ENCODE assay signal across 24 cellular contexts in the genomic region with DNA sequence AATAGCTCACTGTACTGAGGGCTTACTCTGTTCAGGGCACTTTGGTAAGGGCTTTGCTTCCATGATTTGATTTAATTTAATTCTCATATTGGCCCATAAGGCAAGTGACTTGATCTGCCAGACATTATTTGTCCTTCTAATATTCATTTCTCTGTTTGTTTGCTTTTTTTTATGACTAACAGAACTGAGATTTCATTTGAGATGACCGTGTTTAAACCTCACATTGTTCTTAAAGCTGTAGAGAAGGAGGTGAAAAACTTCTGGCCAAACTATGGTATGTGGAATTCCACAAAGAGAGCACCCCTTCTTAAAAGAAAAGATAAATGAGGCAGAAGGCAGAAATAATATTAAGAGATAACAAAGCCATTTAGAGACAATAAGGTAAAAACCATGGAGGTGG.
"Had no signal": no experiment of that assay in that cellular context is flagged by ENCODE, and none has a peak within 500 bp of the region (broad histone marks: within the 10 kb centered on the region; RNA-seq: fewer than 3 reads in every experiment).

No MANE protein-coding gene starts in this region.

- H3K4me1 ChIP-seq: body of pancreas, heart right ventricle, lower lobe of right lung, right lobe of liver, stomach, suprapubic skin, transverse colon, uterus had no signal

- ATAC-seq: activated T-cell treated with anti-CD3 and anti-CD28 coated beads, Interleukin-2, amount 50 U/mL, for 72 hours; body of pancreas; heart right ventricle; left lobe of liver; lower lobe of right lung; right lobe of liver; stimulated activated memory B cell treated with anti-CD40 and anti-IgM and Interleukin-4, amounts not matched to agents 10 μg/mL and 1 μg/mL and 100 μg/mL, for 72 hours had no signal

- H3K9me3 ChIP-seq: body of pancreas, heart right ventricle, lower lobe of right lung, right lobe of liver, stomach, suprapubic skin, transverse colon, uterus had no signal

- H3K4me3 ChIP-seq: body of pancreas, heart right ventricle, lower lobe of right lung, right lobe of liver, stomach, suprapubic skin, transverse colon, uterus had no signal

- H3K27ac ChIP-seq: body of pancreas, heart right ventricle, lower lobe of right lung, right lobe of liver, stomach, suprapubic skin, transverse colon, uterus had no signal

- H3K36me3 ChIP-seq: heart right ventricle, lower lobe of right lung, right lobe of liver, stomach, suprapubic skin, transverse colon, uterus had no signal

- DNase-seq: activated CD4-positive, alpha-beta memory T cell treated with anti-CD3 and anti-CD28 coated beads, Interleukin-2, amount 10 ng/mL, durations not matched to agents 7 days and 5 days; activated CD4-positive, alpha-beta T cell treated with anti-CD3 and anti-CD28 coated beads, Interleukin-2, amount 10 ng/mL, durations not matched to agents 24 days and 14 days; activated effector memory CD4-positive, alpha-beta T cell treated with Interleukin-2 at 50 U/mL for 16 hours; activated naive CD4-positive, alpha-beta T cell treated with anti-CD3 and anti-CD28 coated beads for 36 hours; activated naive CD8-positive, alpha-beta T cell treated with anti-CD3 and anti-CD28 coated beads, Interleukin-2, amount 10 ng/mL, durations not matched to agents 7 days and 5 days; activated T-cell treated with anti-CD3 and anti-CD28 coated beads, Interleukin-2, amount 50 U/mL, for 72 hours; body of pancreas; central memory CD4-positive, alpha-beta T cell; effector memory CD4-positive, alpha-beta T cell; heart right ventricle; lower lobe of right lung; naive B cell; nucleus accumbens; posterior cingulate gyrus; right lobe of liver; small intestine; stimulated activated CD4-positive, alpha-beta T cell treated with anti-CD3 and anti-CD28 coated beads, Interleukin-2, amount 100 ng/mL, for 24 hours; stomach; T1000; transverse colon; uterus had no signal

- H3K27me3 ChIP-seq: body of pancreas, heart right ventricle, right lobe of liver, stomach, suprapubic skin, transverse colon, uterus had no signal
